19 cellular contexts compared by ENCODE assay signal in genomic region chr18:991441-991840, GRCh38.
"Had no signal": no experiment of that assay in that cellular context is flagged by ENCODE, and none has a peak within 500 bp of the region (broad histone marks: within the 10 kb centered on the region; RNA-seq: fewer than 3 reads in every experiment).

No MANE protein-coding gene starts in this region.

- H3K9me3 ChIP-seq: SK-N-SH had no signal

- H3K27ac ChIP-seq: HL-60 had no signal

- H3K4me2 ChIP-seq: SK-N-SH had no signal

- H3K9ac ChIP-seq: SK-N-SH had no signal

- DNase-seq: KBM-7, NCI-H1092, NCI-H1105 treated with DMSO at 0.1 percent for 48 hours, NCI-H1417 treated with DMSO at 0.1 percent for 48 hours, NCI-H146, NCI-H1694 treated with DMSO at 0.1 percent for 48 hours, NCI-H1930, NCI-H2081, NCI-H2107, NCI-H2227 treated with DMSO at 0.1 percent for 48 hours, NCI-H524, NCI-H526 treated with DMSO at 0.1 percent for 48 hours, NCI-H774, Right ventricle myocardium superior, RPMI8226, SIG-M5, SK-N-SH, SW 1271 had no signal
